ENCODE assay signal across 1 cellular context in the genomic region with DNA sequence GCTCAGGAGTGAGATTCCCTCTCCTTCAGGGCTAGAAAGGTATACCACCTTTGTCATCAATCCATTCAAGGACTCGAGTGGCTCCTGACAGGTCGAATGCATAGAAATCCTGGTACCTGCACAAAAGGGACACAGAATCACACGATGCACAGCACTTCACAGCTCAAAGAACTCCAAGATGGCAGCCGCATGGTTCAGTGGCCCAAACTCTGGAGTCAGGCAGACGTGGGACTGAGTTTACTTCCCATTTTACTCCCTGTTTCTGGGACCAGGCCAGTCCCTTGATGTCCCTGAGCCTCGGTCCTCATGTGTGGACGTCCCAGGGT.
TF ChIP-seq lines count a peak whose summit lies in the region.

No MANE protein-coding gene starts in this region.

TF ChIP-seq in endothelial cell of umbilical vein, 7 proteins besides CTCF, POLR2A, EP300 and RAD21:
- TF ChIP-seq EZH2 (IDR thresholded peaks at IDR 0.05; ENCODE audit: borderline replicate concordance, low read depth, low read length, severe bottlenecking) (no peak), JUN (IDR thresholded peaks at IDR 0.05; ENCODE audit: borderline replicate concordance, insufficient read depth, insufficient read length, low read depth) (no peak), MYC (IDR thresholded peaks at IDR 0.05; ENCODE audit: low read depth, low read length) (no peak), GATA2 (IDR thresholded peaks at IDR 0.05; ENCODE audit: insufficient read depth, insufficient read length, low read depth, low read length) (no peak), FOS (IDR thresholded peaks at IDR 0.05; ENCODE audit: borderline replicate concordance, insufficient read depth, low read length) (no peak), POLR2AphosphoS5 (IDR thresholded peaks at IDR 0.05; ENCODE audit: insufficient read depth, low read depth, low read length) (no peak)
- TF ChIP-seq, protein P1, sequence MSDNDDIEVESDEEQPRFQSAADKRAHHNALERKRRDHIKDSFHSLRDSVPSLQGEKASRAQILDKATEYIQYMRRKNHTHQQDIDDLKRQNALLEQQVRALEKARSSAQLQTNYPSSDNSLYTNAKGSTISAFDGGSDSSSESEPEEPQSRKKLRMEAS (IDR thresholded peaks at IDR 0.05; ENCODE audit: insufficient read depth, insufficient read length), result no peak
